In genomic region chr22:43811777-43812148, GRCh38 we compare ENCODE assay signal across 9 cellular contexts. TPM values are rescaled to one million over a fixed set of nuclear protein-coding genes. Genes with fewer than 3 reads are reported as not detected.
DNase-seq lines count a peak whose midpoint lies in the region; ATAC-seq and TF ChIP-seq lines count a peak whose summit lies in the region.
"Had no signal": no experiment of that assay in that cellular context is flagged by ENCODE, and none has a peak within 500 bp of the region (broad histone marks: within the 10 kb centered on the region; RNA-seq: fewer than 3 reads in every experiment).

No MANE protein-coding gene starts in this region.

- peaks cover 14 to 21% (median 17%) of the 10 kb centered on the region in 10 experiments for H3K4me1 ChIP-seq in BLaER1 treated with 17β-estradiol and CSF1 and Interleukin-3, amounts not matched to agents 10 nM and 100 nM
- H3K4me1 ChIP-seq in GM23338 (ENCODE audit: insufficient read depth): peaks cover 12% of the 10 kb centered on the region
- peaks cover 0 to 14% (median 3%) of the 10 kb centered on the region in 4 donors for H3K4me1 ChIP-seq in Peyer's patch
- peaks cover 4% of the 10 kb centered on the region for H3K4me1 ChIP-seq in endocrine pancreas (ENCODE audit: control insufficient read depth, insufficient read depth, low read length)

- no peaks in the 10 kb centered on the region for H3K9me2 ChIP-seq in GM23338 (ENCODE audit: insufficient read depth)

- H3K27me3 ChIP-seq in BLaER1 treated with 17β-estradiol and CSF1 and Interleukin-3, amounts not matched to agents 10 nM and 100 nM: no peaks in the 10 kb centered on the region
- H3K27me3 ChIP-seq in GM23338 (ENCODE audit: insufficient read depth) (no peaks in the 10 kb centered on the region), Peyer's patch (no peaks in the 10 kb centered on the region), endocrine pancreas (ENCODE audit: control insufficient read depth, insufficient read depth, low read length) (no peaks in the 10 kb centered on the region)

- H3K4me2 ChIP-seq in BLaER1 treated with 17β-estradiol and CSF1 and Interleukin-3, amounts not matched to agents 10 nM and 100 nM: peak overlapping the region; percentile 87 to 98 (median 92)
- H3K4me2 ChIP-seq in GM23338: peak overlapping the region; percentile 96

- no peaks in the 10 kb centered on the region for H4K20me1 ChIP-seq in BLaER1 treated with 17β-estradiol and CSF1 and Interleukin-3, amounts not matched to agents 10 nM and 100 nM
- H4K20me1 ChIP-seq in GM23338 (replicated peaks; ENCODE audit: insufficient read depth): no peaks in the 10 kb centered on the region; the same call in 1 of the 2 replicates

- ATAC-seq in GM23338: peak; percentile 22; the same call in 2 of the 3 replicates
- no peak for ATAC-seq in natural killer cell treated with Interleukin-12 subunit alpha and Interleukin-12 subunit beta and Interleukin-15 and Interleukin-18, amount 100 ng/mL, for 72 hours
- ATAC-seq in HG02885 (IDR thresholded peaks at IDR 0.05; ENCODE audit: poor library complexity, unreplicated experiment): no peak

- H2AFZ ChIP-seq in GM23338: peak overlapping the region; percentile 86

- H3K4me1 Mint-ChIP-seq in GM23338: peaks cover 13% of the 10 kb centered on the region
- peaks cover 19 to 32% of the 10 kb centered on the region in 2 donors for H3K4me1 Mint-ChIP-seq in natural killer cell treated with Interleukin-12 subunit alpha and Interleukin-12 subunit beta and Interleukin-15 and Interleukin-18, amount 100 ng/mL, for 72 hours (ENCODE audit: low read depth in 2 of 2)

- peak overlapping the region; percentile 70 to 83 (median 76) for H3K4me3 ChIP-seq in BLaER1 treated with 17β-estradiol and CSF1 and Interleukin-3, amounts not matched to agents 10 nM and 100 nM
- H3K4me3 ChIP-seq in GM23338 (peak overlapping the region; percentile 88), Peyer's patch (peak overlapping the region; percentile 55 to 83 (median 78)), endocrine pancreas (ENCODE audit: control insufficient read depth, insufficient read depth, low read length) (peak overlapping the region; percentile 86)

- no peaks in the 10 kb centered on the region for H3F3A ChIP-seq in GM23338 (replicated peaks; ENCODE audit: low read depth)

- peak overlapping the region; percentile 80 to 91 (median 84) for H3K9ac ChIP-seq in BLaER1 treated with 17β-estradiol and CSF1 and Interleukin-3, amounts not matched to agents 10 nM and 100 nM
- peak overlapping the region; percentile 95 for H3K9ac ChIP-seq in endocrine pancreas (ENCODE audit: control insufficient read depth, insufficient read depth, low read length)

- no peak for TF ChIP-seq POLR2A in Peyer's patch (IDR thresholded peaks at IDR 0.05)

- H3K36me3 Mint-ChIP-seq in GM23338 (ENCODE audit: low read depth): no peaks in the 10 kb centered on the region; the same call in 2 of the 3 replicates
- no peaks in the 10 kb centered on the region for H3K36me3 Mint-ChIP-seq in natural killer cell treated with Interleukin-12 subunit alpha and Interleukin-12 subunit beta and Interleukin-15 and Interleukin-18, amount 100 ng/mL, for 72 hours

- H3K79me2 ChIP-seq in GM23338 (replicated peaks; ENCODE audit: insufficient read depth): peaks cover 5% of the 10 kb centered on the region; the same call in 1 of the 2 replicates

- no peaks in the 10 kb centered on the region for H3K36me3 ChIP-seq in BLaER1 treated with 17β-estradiol and CSF1 and Interleukin-3, amounts not matched to agents 10 nM and 100 nM
- no peaks in the 10 kb centered on the region for H3K36me3 ChIP-seq in GM23338 (ENCODE audit: insufficient read depth)
- no peaks in the 10 kb centered on the region for H3K36me3 ChIP-seq in Peyer's patch
- H3K36me3 ChIP-seq in endocrine pancreas (ENCODE audit: control insufficient read depth, insufficient read depth, low read length): no peaks in the 10 kb centered on the region

- no peaks in the 10 kb centered on the region for H3K9me3 Mint-ChIP-seq in GM23338
- H3K9me3 Mint-ChIP-seq in natural killer cell treated with Interleukin-12 subunit alpha and Interleukin-12 subunit beta and Interleukin-15 and Interleukin-18, amount 100 ng/mL, for 72 hours: no peaks in the 10 kb centered on the region

- no peaks in the 10 kb centered on the region for H3K9me3 ChIP-seq in BLaER1 treated with 17β-estradiol and CSF1 and Interleukin-3, amounts not matched to agents 10 nM and 100 nM (replicated peaks in 1 of 11)
- H3K9me3 ChIP-seq in Peyer's patch (no peaks in the 10 kb centered on the region), endocrine pancreas (ENCODE audit: control insufficient read depth, low read length) (no peaks in the 10 kb centered on the region)

- peaks cover 3% of the 10 kb centered on the region for H3K27me3 Mint-ChIP-seq in GM23338 (ENCODE audit: insufficient read depth, low read depth, poor library complexity)
- peaks cover 0 to 11% of the 10 kb centered on the region in 2 donors for H3K27me3 Mint-ChIP-seq in natural killer cell treated with Interleukin-12 subunit alpha and Interleukin-12 subunit beta and Interleukin-15 and Interleukin-18, amount 100 ng/mL, for 72 hours

- H3K27ac Mint-ChIP-seq in GM23338: 0 out of 2 replicates have a peak overlapping the region, but pooled peaks have one; percentile 92
- peak overlapping the region; percentile 83 to 89 for H3K27ac Mint-ChIP-seq in natural killer cell treated with Interleukin-12 subunit alpha and Interleukin-12 subunit beta and Interleukin-15 and Interleukin-18, amount 100 ng/mL, for 72 hours

- peak overlapping the region; percentile 23 to 90 (median 86); a peak in 17 of 22 replicates for H3K27ac ChIP-seq in BLaER1 treated with 17β-estradiol and CSF1 and Interleukin-3, amounts not matched to agents 10 nM and 100 nM
- no peak overlapping the region for H3K27ac ChIP-seq in GM23338 (ENCODE audit: low read depth)
- H3K27ac ChIP-seq in Peyer's patch: peak overlapping the region; percentile 65 to 76 (median 73)

- DNase-seq in GM23338 (ENCODE audit: low spot score): peak; percentile 30
- no peak for DNase-seq in Peyer's patch
- no peak for DNase-seq in natural killer cell treated with Interleukin-12 subunit alpha and Interleukin-12 subunit beta and Interleukin-15 and Interleukin-18, amount 100 ng/mL, for 72 hours (ENCODE audit: low spot score)
- DNase-seq in DMS114 treated with DMSO at 0.1 percent for 48 hours (lab: John Stamatoyannopoulos, UW; ENCODE audit: unreplicated experiment): no peak
- no peak for DNase-seq in H4 (ENCODE audit: low spot score)

- H3K4me3 Mint-ChIP-seq in GM23338: peak overlapping the region; percentile 95
- peak overlapping the region; percentile 94 for H3K4me3 Mint-ChIP-seq in natural killer cell treated with Interleukin-12 subunit alpha and Interleukin-12 subunit beta and Interleukin-15 and Interleukin-18, amount 100 ng/mL, for 72 hours

- no peak for TF ChIP-seq CTCF in GM23338 (conservative IDR thresholded peaks at IDR 0.05; ENCODE audit: low read depth in 2 of 2)
- no peak for TF ChIP-seq CTCF in Peyer's patch (IDR thresholded peaks at IDR 0.05)

TF ChIP-seq in GM23338, 12 proteins besides CTCF, POLR2A, EP300 and RAD21 (continues in another document):
- TF ChIP-seq JUNB (IDR thresholded peaks at IDR 0.05; ENCODE audit: unreplicated experiment): no peak

RNA-seq across cellular contexts. Expression of gene EFCAB6, which starts 0.3 kb away (rescaled TPM):
- total RNA-seq in GM23338 (2014; rRNA removed; shearing (Covaris generic)): 1.8 and 1.9 TPM in 2 replicates
- polyA plus RNA-seq in GM23338 (2016; fragmentation: Nextera tagmentation; extraction: Ambion mirVana): 1.1 and 1.2 TPM in 2 replicates
- 1 to 10 TPM in 1 of 4 donors, under 1 TPM in 2, not detected in 1; 0.35 to 4.4 (median 0.94) TPM for total RNA-seq in Peyer's patch
- total RNA-seq in natural killer cell treated with Interleukin-12 subunit alpha and Interleukin-12 subunit beta and Interleukin-15 and Interleukin-18, amount 100 ng/mL, for 72 hours: 1 to 10 TPM in 1 of 2 donors, under 1 TPM in 1; 0.12 to 1.3 TPM
- total RNA-seq in H4 (2014; rRNA removed; shearing (Covaris generic)): 2.6 TPM in 2 replicates
- total RNA-seq: HT1080 had no signal

RNA-seq across cellular contexts. Expression of gene SULT4A1, which starts 50.5 kb away (rescaled TPM):
- total RNA-seq in GM23338 (2014; rRNA removed; shearing (Covaris generic)): 5.2 and 7.8 TPM in 2 replicates
- 4.3 and 4.7 TPM in 2 replicates for polyA plus RNA-seq in GM23338 (2016; fragmentation: Nextera tagmentation; extraction: Ambion mirVana)
- total RNA-seq in Peyer's patch: under 1 TPM in 3 of 4 donors, not detected in 1; 0.27 to 0.53 (median 0.47) TPM
- not detected for total RNA-seq in natural killer cell treated with Interleukin-12 subunit alpha and Interleukin-12 subunit beta and Interleukin-15 and Interleukin-18, amount 100 ng/mL, for 72 hours
- 0.33 TPM in 1 of 2 replicates, not detected in the other for total RNA-seq in H4 (2014; rRNA removed; shearing (Covaris generic))
